1 cellular context compared by ENCODE assay signal in the genomic region with DNA sequence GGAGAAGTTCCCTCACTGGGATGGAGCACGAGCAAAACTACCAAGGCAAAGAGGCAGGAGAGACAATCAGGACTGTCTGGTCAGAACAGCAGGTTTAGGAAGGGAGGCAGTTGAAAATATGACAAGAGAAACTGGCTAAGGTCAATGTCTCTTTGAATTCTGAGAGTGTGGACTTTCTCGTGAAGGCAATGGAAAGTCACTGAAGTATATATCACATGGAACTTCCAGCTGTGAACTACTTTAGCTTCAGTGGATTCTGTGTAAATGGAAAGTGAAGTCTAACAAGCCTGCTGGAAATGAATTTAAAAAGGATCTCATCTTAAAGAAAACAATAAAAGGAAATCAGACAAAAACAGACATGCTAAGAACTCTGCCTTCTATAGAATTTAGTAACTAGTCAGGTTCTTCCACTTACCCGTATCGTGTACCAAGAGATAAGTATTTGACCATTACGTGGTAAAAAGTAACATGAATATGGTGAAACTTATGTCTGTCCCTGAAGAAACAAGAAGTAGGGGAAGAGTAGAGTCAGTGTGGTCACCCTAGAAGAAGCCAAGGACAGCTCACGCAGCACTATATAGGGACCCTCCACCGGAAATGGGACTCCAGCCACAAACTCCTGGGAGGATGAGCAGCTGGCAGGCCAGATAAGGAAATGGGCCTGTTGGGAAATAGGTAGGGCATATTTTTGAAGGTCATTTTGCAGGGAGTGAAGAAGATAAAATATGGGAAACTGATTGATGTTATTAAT.
TF ChIP-seq lines count a peak whose summit lies in the region.

No MANE protein-coding gene starts in this region.

TF ChIP-seq in A549, 52 proteins besides CTCF, POLR2A, EP300 and RAD21 (continued from another document):
- no peak for TF ChIP-seq TFCP2L1 (CRISPR knock-in tag; IDR thresholded peaks at IDR 0.05)
- no peak for TF ChIP-seq TP53 (CRISPR knock-in tag; IDR thresholded peaks at IDR 0.05)
- TF ChIP-seq MYC (IDR thresholded peaks at IDR 0.05; ENCODE audit: borderline replicate concordance, low read length) = no peak
- no peak for TF ChIP-seq JUN (IDR thresholded peaks at IDR 0.05)
- TF ChIP-seq HEYL (CRISPR knock-in tag; IDR thresholded peaks at IDR 0.05) = no peak
- no peak for TF ChIP-seq NFE2L2 (conservative IDR thresholded peaks at IDR 0.05; ENCODE audit: low read length)
- TF ChIP-seq JUNB (IDR thresholded peaks at IDR 0.05) = no peak
- TF ChIP-seq FOSB (CRISPR knock-in tag; IDR thresholded peaks at IDR 0.05) = no peak
